Comparison of ENCODE assay signal across 11 cellular contexts in the genomic region with DNA sequence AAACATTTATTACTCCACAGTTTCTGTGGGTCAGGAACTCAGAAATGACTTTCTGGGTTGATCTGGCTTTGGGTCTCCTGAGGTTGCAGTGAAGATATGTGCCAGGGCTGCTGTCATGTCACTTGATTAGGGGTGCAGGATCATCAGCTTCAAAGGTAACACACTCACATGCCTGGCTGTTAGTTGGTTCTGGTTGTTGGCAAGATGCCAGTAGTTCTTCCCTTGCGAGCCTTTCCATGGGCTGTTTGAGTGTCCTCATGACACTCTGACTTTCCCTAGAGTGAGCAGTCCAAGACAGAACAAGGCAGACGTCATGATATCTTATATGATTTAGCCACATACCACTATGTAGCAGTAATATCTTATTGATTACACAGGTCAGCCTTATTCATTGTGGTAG. TPM values are rescaled to one million over a fixed set of nuclear protein-coding genes. Genes with fewer than 3 reads are reported as not detected.
DNase-seq lines count a peak whose midpoint lies in the region; ATAC-seq, FAIRE-seq and TF ChIP-seq lines count a peak whose summit lies in the region.
"Had no signal": no experiment of that assay in that cellular context is flagged by ENCODE, and none has a peak within 500 bp of the region (broad histone marks: within the 10 kb centered on the region; RNA-seq: fewer than 3 reads in every experiment).

No MANE protein-coding gene starts in this region.

- no peak overlapping the region for H3K9ac ChIP-seq in astrocyte (ENCODE audit: low read length)

- H3K9me3 Mint-ChIP-seq in IgD-negative memory B cell, result no peaks in the 10 kb centered on the region
- H3K9me3 Mint-ChIP-seq in astrocyte (ENCODE audit: unreplicated experiment), result no peaks in the 10 kb centered on the region
- H3K9me3 Mint-ChIP-seq in naive thymus-derived CD8-positive, alpha-beta T cell, result no peaks in the 10 kb centered on the region

- H3K79me2 ChIP-seq in astrocyte (ENCODE audit: insufficient read depth, low read length), result peaks cover 26% of the 10 kb centered on the region

- no peaks in the 10 kb centered on the region for H3K27me3 Mint-ChIP-seq in IgD-negative memory B cell
- no peaks in the 10 kb centered on the region for H3K27me3 Mint-ChIP-seq in astrocyte (ENCODE audit: low read depth, unreplicated experiment)
- no peaks in the 10 kb centered on the region for H3K27me3 Mint-ChIP-seq in naive thymus-derived CD8-positive, alpha-beta T cell

- H3K4me3 ChIP-seq in astrocyte (ENCODE audit: insufficient read depth, low read depth, low read length), result no peak overlapping the region

- H3K4me3 Mint-ChIP-seq in IgD-negative memory B cell (peak overlapping the region in 3 of 4 donors; percentile 16 to 91 (median 47)), astrocyte (ENCODE audit: unreplicated experiment) (peak overlapping the region; percentile 58)
- peak overlapping the region in 7 of 10 donors; percentile 14 to 99 (median 46) for H3K4me3 Mint-ChIP-seq in naive thymus-derived CD8-positive, alpha-beta T cell

- no peaks in the 10 kb centered on the region for H3K36me3 ChIP-seq in astrocyte (ENCODE audit: insufficient read depth, low read length)
- H3K36me3 ChIP-seq: prostate gland had no signal

- TF ChIP-seq CTCF in astrocyte (IDR thresholded peaks at IDR 0.05; ENCODE audit: insufficient read depth, low read depth, low read length) (no peak), foreskin keratinocyte (conservative IDR thresholded peaks at IDR 0.05) (no peak)

- H3K4me1 ChIP-seq in astrocyte (ENCODE audit: insufficient read depth, low read length) (peaks cover 8% of the 10 kb centered on the region), foreskin keratinocyte (peaks cover 11% of the 10 kb centered on the region)

- H4K20me1 ChIP-seq in astrocyte (ENCODE audit: insufficient read depth, low read length), result no peaks in the 10 kb centered on the region

- no peak overlapping the region for H3K27ac ChIP-seq in astrocyte (ENCODE audit: low read depth, low read length)
- no peak overlapping the region for H3K27ac ChIP-seq in foreskin keratinocyte

- H3K36me3 Mint-ChIP-seq in IgD-negative memory B cell (peaks cover 3% of the 10 kb centered on the region), astrocyte (ENCODE audit: low read depth, unreplicated experiment) (no peaks in the 10 kb centered on the region)
- H3K36me3 Mint-ChIP-seq in naive thymus-derived CD8-positive, alpha-beta T cell, result peaks cover 0 to 12% (median 4%) of the 10 kb centered on the region in 3 donors

- no peak overlapping the region for H3K4me2 ChIP-seq in astrocyte (ENCODE audit: low read length)

- H3K9me3 ChIP-seq in astrocyte (ENCODE audit: insufficient read depth, low read depth, low read length), result no peaks in the 10 kb centered on the region
- H3K9me3 ChIP-seq: prostate gland had no signal

- POLR2A ChIA-PET in naive thymus-derived CD8-positive, alpha-beta T cell (lab: Charles Lee), result interaction anchor here (3.9 to 4.0 kb wide), 2 partner anchors 112 to 158 kb away, joined by 25 to 39 read pairs; partner anchors contain the start of genes IVNS1ABP and RNF2

- H3K27me3 ChIP-seq in astrocyte (ENCODE audit: insufficient read depth, low read length), result no peaks in the 10 kb centered on the region
- H3K27me3 ChIP-seq in foreskin keratinocyte, result no peaks in the 10 kb centered on the region

- peaks cover 12 to 27% (median 16%) of the 10 kb centered on the region in 3 donors for H3K4me1 Mint-ChIP-seq in IgD-negative memory B cell
- peaks cover 9% of the 10 kb centered on the region for H3K4me1 Mint-ChIP-seq in astrocyte (ENCODE audit: low read depth, unreplicated experiment)
- H3K4me1 Mint-ChIP-seq in naive thymus-derived CD8-positive, alpha-beta T cell, result peaks cover 13 to 37% (median 28%) of the 10 kb centered on the region in 4 donors

- FAIRE-seq in astrocyte (lab: Jason Lieb, UNC), result no peak

- DNase-seq in NCI-H510A treated with DMSO at 0.1 percent for 48 hours (lab: John Stamatoyannopoulos, UW) (peak; percentile 68), NCI-H510A (lab: John Stamatoyannopoulos, UW) (no peak), astrocyte (ENCODE audit: low read depth) (no peak), H4 (ENCODE audit: low spot score) (no peak), foreskin keratinocyte (no peak), A172 (ENCODE audit: low spot score) (no peak)
- no peak for DNase-seq in naive thymus-derived CD8-positive, alpha-beta T cell
- DNase-seq: RPMI8226; stimulated activated CD4-positive, alpha-beta T cell treated with anti-CD3 and anti-CD28 coated beads, Interleukin-4, amount 100 ng/mL, for 4 hours had no signal

- no peak for ATAC-seq in naive thymus-derived CD8-positive, alpha-beta T cell
- ATAC-seq in foreskin keratinocyte, result no peak

- H3K27ac Mint-ChIP-seq in IgD-negative memory B cell (peak overlapping the region in 2 of 3 donors; percentile 63 to 99), astrocyte (ENCODE audit: unreplicated experiment) (no peak overlapping the region)
- H3K27ac Mint-ChIP-seq in naive thymus-derived CD8-positive, alpha-beta T cell, result peak overlapping the region in 1 of 10 donors; percentile 79

- no peak overlapping the region for H2AFZ ChIP-seq in astrocyte (ENCODE audit: low read depth, low read length)

RNA-seq across cellular contexts. Expression of gene SWT1, which starts 1.8 kb away (rescaled TPM):
- polyA plus RNA-seq in IgD-negative memory B cell (2.5 TPM), foreskin keratinocyte (0.72 and 0.82 TPM in 2 replicates)
- total RNA-seq in astrocyte (4.6 and 5.4 TPM in 2 replicates), foreskin keratinocyte (2.0 and 2.4 TPM in 2 replicates)
- total RNA-seq in naive thymus-derived CD8-positive, alpha-beta T cell, result 10 to 100 TPM in 1 of 2 experiments, 1 to 10 TPM in 1; 9.5 to 10.4 TPM
- 1 to 10 TPM; 3.3 to 6.5 (median 4.2) TPM for polyA plus RNA-seq in naive thymus-derived CD8-positive, alpha-beta T cell
- total RNA-seq in H4 (2014; rRNA removed; shearing (Covaris generic)), result 2.0 TPM in 2 replicates
- total RNA-seq in A172 (2014; rRNA removed; shearing (Covaris generic)), result 6.2 TPM in 2 replicates

RNA-seq across cellular contexts. Expression of gene TRMT1L, which starts 2.1 kb away (rescaled TPM):
- polyA plus RNA-seq in IgD-negative memory B cell (22.5 TPM), foreskin keratinocyte (4.5 and 6.2 TPM in 2 replicates)
- total RNA-seq in astrocyte (14.9 and 17.0 TPM in 2 replicates), foreskin keratinocyte (15.8 and 16.7 TPM in 2 replicates)
- 10 to 100 TPM; 20.9 to 26.8 TPM for total RNA-seq in naive thymus-derived CD8-positive, alpha-beta T cell
- 10 to 100 TPM; 10.8 to 17.4 (median 14.1) TPM for polyA plus RNA-seq in naive thymus-derived CD8-positive, alpha-beta T cell
- total RNA-seq in H4 (2014; rRNA removed; shearing (Covaris generic)), result 24.3 and 29.3 TPM in 2 replicates
- 32.7 and 39.9 TPM in 2 replicates for total RNA-seq in A172 (2014; rRNA removed; shearing (Covaris generic))
